1 cellular context compared by ENCODE assay signal in the genomic region with DNA sequence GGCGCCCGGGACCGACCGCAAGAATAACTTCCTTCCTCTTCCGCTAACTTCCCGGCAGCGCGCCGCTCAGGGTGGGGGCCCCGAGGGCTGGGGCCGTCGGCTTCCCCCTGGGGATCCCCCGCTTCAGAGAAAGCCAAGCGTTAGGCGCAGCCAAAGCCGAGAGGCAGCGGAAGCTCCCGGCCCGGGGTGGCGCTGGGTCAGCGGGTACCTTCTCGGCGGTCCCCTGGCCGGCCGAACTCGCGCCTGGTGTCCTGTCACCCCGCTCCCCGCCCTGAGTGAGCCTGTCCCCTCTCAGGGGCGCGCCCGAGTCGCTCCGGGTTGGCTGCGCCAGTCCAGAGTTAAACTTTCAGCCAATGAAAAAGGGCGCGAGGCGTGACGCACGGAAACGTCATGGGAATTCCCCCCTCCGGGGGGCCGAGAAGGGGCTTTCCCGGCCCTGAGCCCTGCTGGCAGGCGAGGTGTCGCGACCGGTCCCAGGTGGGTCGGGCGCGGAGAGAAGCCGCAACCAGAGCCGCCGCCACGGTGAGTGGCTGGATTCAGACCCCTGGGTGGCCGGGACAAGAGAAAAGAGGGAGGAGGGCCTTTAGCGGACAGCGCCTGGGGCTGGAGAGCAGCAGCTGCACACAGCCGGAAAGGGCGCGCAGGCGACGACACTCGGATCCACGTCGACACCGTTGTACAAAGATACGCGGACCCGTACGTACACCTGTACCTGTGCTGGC.
TF ChIP-seq lines count a peak whose summit lies in the region.

No MANE protein-coding gene starts in this region.

TF ChIP-seq in HepG2, 621 proteins besides CTCF, POLR2A, EP300 and RAD21 (continued from another document and continues in another):
- TF ChIP-seq, protein P1, sequence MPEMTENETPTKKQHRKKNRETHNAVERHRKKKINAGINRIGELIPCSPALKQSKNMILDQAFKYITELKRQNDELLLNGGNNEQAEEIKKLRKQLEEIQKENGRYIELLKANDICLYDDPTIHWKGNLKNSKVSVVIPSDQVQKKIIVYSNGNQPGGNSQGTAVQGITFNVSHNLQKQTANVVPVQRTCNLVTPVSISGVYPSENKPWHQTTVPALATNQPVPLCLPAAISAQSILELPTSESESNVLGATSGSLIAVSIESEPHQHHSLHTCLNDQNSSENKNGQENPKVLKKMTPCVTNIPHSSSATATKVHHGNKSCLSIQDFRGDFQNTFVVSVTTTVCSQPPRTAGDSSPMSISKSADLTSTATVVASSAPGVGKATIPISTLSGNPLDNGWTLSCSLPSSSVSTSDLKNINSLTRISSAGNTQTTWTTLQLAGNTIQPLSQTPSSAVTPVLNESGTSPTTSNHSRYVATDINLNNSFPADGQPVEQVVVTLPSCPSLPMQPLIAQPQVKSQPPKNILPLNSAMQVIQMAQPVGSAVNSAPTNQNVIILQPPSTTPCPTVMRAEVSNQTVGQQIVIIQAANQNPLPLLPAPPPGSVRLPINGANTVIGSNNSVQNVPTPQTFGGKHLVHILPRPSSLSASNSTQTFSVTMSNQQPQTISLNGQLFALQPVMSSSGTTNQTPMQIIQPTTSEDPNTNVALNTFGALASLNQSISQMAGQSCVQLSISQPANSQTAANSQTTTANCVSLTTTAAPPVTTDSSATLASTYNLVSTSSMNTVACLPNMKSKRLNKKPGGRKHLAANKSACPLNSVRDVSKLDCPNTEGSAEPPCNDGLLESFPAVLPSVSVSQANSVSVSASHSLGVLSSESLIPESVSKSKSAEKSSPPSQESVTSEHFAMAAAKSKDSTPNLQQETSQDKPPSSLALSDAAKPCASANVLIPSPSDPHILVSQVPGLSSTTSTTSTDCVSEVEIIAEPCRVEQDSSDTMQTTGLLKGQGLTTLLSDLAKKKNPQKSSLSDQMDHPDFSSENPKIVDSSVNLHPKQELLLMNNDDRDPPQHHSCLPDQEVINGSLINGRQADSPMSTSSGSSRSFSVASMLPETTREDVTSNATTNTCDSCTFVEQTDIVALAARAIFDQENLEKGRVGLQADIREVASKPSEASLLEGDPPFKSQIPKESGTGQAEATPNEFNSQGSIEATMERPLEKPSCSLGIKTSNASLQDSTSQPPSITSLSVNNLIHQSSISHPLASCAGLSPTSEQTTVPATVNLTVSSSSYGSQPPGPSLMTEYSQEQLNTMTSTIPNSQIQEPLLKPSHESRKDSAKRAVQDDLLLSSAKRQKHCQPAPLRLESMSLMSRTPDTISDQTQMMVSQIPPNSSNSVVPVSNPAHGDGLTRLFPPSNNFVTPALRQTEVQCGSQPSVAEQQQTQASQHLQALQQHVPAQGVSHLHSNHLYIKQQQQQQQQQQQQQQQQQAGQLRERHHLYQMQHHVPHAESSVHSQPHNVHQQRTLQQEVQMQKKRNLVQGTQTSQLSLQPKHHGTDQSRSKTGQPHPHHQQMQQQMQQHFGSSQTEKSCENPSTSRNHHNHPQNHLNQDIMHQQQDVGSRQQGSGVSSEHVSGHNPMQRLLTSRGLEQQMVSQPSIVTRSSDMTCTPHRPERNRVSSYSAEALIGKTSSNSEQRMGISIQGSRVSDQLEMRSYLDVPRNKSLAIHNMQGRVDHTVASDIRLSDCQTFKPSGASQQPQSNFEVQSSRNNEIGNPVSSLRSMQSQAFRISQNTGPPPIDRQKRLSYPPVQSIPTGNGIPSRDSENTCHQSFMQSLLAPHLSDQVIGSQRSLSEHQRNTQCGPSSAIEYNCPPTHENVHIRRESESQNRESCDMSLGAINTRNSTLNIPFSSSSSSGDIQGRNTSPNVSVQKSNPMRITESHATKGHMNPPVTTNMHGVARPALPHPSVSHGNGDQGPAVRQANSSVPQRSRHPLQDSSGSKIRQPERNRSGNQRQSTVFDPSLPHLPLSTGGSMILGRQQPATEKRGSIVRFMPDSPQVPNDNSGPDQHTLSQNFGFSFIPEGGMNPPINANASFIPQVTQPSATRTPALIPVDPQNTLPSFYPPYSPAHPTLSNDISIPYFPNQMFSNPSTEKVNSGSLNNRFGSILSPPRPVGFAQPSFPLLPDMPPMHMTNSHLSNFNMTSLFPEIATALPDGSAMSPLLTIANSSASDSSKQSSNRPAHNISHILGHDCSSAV (CRISPR knock-in tag; IDR thresholded peaks at IDR 0.05; ENCODE audit: borderline replicate concordance): no peak
- TF ChIP-seq, protein P2, sequence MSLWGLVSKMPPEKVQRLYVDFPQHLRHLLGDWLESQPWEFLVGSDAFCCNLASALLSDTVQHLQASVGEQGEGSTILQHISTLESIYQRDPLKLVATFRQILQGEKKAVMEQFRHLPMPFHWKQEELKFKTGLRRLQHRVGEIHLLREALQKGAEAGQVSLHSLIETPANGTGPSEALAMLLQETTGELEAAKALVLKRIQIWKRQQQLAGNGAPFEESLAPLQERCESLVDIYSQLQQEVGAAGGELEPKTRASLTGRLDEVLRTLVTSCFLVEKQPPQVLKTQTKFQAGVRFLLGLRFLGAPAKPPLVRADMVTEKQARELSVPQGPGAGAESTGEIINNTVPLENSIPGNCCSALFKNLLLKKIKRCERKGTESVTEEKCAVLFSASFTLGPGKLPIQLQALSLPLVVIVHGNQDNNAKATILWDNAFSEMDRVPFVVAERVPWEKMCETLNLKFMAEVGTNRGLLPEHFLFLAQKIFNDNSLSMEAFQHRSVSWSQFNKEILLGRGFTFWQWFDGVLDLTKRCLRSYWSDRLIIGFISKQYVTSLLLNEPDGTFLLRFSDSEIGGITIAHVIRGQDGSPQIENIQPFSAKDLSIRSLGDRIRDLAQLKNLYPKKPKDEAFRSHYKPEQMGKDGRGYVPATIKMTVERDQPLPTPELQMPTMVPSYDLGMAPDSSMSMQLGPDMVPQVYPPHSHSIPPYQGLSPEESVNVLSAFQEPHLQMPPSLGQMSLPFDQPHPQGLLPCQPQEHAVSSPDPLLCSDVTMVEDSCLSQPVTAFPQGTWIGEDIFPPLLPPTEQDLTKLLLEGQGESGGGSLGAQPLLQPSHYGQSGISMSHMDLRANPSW (CRISPR knock-in tag; IDR thresholded peaks at IDR 0.05; ENCODE audit: borderline replicate concordance): peak; percentile 48; the same call in 1 of the 2 replicates
- TF ChIP-seq DR1 (CRISPR knock-in tag; IDR thresholded peaks at IDR 0.05): 0 out of 2 replicates have a peak, but pooled peaks have one; percentile 23
- 0 out of 2 replicates have a peak, but pooled peaks have one; percentile 80 for TF ChIP-seq ZNF558 (CRISPR knock-in tag; IDR thresholded peaks at IDR 0.05; ENCODE audit: borderline replicate concordance)
- TF ChIP-seq, protein P3, sequence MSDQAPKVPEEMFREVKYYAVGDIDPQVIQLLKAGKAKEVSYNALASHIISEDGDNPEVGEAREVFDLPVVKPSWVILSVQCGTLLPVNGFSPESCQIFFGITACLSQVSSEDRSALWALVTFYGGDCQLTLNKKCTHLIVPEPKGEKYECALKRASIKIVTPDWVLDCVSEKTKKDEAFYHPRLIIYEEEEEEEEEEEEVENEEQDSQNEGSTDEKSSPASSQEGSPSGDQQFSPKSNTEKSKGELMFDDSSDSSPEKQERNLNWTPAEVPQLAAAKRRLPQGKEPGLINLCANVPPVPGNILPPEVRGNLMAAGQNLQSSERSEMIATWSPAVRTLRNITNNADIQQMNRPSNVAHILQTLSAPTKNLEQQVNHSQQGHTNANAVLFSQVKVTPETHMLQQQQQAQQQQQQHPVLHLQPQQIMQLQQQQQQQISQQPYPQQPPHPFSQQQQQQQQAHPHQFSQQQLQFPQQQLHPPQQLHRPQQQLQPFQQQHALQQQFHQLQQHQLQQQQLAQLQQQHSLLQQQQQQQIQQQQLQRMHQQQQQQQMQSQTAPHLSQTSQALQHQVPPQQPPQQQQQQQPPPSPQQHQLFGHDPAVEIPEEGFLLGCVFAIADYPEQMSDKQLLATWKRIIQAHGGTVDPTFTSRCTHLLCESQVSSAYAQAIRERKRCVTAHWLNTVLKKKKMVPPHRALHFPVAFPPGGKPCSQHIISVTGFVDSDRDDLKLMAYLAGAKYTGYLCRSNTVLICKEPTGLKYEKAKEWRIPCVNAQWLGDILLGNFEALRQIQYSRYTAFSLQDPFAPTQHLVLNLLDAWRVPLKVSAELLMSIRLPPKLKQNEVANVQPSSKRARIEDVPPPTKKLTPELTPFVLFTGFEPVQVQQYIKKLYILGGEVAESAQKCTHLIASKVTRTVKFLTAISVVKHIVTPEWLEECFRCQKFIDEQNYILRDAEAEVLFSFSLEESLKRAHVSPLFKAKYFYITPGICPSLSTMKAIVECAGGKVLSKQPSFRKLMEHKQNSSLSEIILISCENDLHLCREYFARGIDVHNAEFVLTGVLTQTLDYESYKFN (CRISPR knock-in tag; conservative IDR thresholded peaks at IDR 0.05): peak; percentile 27
- peak; percentile 82 for TF ChIP-seq HOXD1 (CRISPR knock-in tag; IDR thresholded peaks at IDR 0.05)
- peak; percentile 20; the same call in 1 of the 2 replicates for TF ChIP-seq HNF4G (IDR thresholded peaks at IDR 0.05; ENCODE audit: borderline replicate concordance, low read depth, low read length)
- no peak for TF ChIP-seq HNF4G (CRISPR knock-in tag; IDR thresholded peaks at IDR 0.05; ENCODE audit: borderline replicate concordance, low read depth)
- TF ChIP-seq ZNF83 (CRISPR knock-in tag; IDR thresholded peaks at IDR 0.05; ENCODE audit: borderline replicate concordance): no peak; the same call in 1 of the 2 replicates
- no peak for TF ChIP-seq KLF13 (CRISPR knock-in tag; IDR thresholded peaks at IDR 0.05)
- no peak for TF ChIP-seq ADNP (CRISPR knock-in tag; IDR thresholded peaks at IDR 0.05)
- no peak for TF ChIP-seq ZNF282 (IDR thresholded peaks at IDR 0.05; ENCODE audit: partially characterized antibody)
- no peak for TF ChIP-seq HOXA7 (CRISPR knock-in tag; IDR thresholded peaks at IDR 0.05)
- TF ChIP-seq, protein P4, sequence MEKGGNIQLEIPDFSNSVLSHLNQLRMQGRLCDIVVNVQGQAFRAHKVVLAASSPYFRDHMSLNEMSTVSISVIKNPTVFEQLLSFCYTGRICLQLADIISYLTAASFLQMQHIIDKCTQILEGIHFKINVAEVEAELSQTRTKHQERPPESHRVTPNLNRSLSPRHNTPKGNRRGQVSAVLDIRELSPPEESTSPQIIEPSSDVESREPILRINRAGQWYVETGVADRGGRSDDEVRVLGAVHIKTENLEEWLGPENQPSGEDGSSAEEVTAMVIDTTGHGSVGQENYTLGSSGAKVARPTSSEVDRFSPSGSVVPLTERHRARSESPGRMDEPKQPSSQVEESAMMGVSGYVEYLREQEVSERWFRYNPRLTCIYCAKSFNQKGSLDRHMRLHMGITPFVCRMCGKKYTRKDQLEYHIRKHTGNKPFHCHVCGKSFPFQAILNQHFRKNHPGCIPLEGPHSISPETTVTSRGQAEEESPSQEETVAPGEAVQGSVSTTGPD (CRISPR knock-in tag; IDR thresholded peaks at IDR 0.05): no peak
- TF ChIP-seq ZNF160 (CRISPR knock-in tag; IDR thresholded peaks at IDR 0.05): no peak
- peak; percentile 68; the same call in 1 of the 2 replicates for TF ChIP-seq ZSCAN21 (CRISPR knock-in tag; IDR thresholded peaks at IDR 0.05; ENCODE audit: borderline replicate concordance)
- no peak; the same call in 1 of the 2 replicates for TF ChIP-seq AHR (CRISPR knock-in tag; IDR thresholded peaks at IDR 0.05)
- TF ChIP-seq, protein P5, sequence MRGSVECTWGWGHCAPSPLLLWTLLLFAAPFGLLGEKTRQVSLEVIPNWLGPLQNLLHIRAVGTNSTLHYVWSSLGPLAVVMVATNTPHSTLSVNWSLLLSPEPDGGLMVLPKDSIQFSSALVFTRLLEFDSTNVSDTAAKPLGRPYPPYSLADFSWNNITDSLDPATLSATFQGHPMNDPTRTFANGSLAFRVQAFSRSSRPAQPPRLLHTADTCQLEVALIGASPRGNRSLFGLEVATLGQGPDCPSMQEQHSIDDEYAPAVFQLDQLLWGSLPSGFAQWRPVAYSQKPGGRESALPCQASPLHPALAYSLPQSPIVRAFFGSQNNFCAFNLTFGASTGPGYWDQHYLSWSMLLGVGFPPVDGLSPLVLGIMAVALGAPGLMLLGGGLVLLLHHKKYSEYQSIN (CRISPR knock-in tag; IDR thresholded peaks at IDR 0.05; ENCODE audit: borderline replicate concordance): no peak
- TF ChIP-seq, protein P6, sequence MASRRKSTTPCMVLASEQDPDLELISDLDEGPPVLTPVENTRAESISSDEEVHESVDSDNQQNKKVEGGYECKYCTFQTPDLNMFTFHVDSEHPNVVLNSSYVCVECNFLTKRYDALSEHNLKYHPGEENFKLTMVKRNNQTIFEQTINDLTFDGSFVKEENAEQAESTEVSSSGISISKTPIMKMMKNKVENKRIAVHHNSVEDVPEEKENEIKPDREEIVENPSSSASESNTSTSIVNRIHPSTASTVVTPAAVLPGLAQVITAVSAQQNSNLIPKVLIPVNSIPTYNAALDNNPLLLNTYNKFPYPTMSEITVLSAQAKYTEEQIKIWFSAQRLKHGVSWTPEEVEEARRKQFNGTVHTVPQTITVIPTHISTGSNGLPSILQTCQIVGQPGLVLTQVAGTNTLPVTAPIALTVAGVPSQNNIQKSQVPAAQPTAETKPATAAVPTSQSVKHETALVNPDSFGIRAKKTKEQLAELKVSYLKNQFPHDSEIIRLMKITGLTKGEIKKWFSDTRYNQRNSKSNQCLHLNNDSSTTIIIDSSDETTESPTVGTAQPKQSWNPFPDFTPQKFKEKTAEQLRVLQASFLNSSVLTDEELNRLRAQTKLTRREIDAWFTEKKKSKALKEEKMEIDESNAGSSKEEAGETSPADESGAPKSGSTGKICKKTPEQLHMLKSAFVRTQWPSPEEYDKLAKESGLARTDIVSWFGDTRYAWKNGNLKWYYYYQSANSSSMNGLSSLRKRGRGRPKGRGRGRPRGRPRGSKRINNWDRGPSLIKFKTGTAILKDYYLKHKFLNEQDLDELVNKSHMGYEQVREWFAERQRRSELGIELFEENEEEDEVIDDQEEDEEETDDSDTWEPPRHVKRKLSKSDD (CRISPR knock-in tag; IDR thresholded peaks at IDR 0.05; ENCODE audit: low read depth): no peak; the same call in 1 of the 2 replicates
- peak; percentile 38; the same call in 1 of the 2 replicates for TF ChIP-seq ZNF709 (CRISPR knock-in tag; IDR thresholded peaks at IDR 0.05)
- peak; percentile 16 for TF ChIP-seq GATAD2A (CRISPR knock-in tag; IDR thresholded peaks at IDR 0.05)
- peak; percentile 61 for TF ChIP-seq ZNF317 (CRISPR knock-in tag; IDR thresholded peaks at IDR 0.05)
- no peak; the same call in 1 of the 2 replicates for TF ChIP-seq ZZZ3 (CRISPR knock-in tag; IDR thresholded peaks at IDR 0.05; ENCODE audit: borderline replicate concordance)
- TF ChIP-seq ARNT (IDR thresholded peaks at IDR 0.05): no peak
- peak; percentile 86 for TF ChIP-seq NAIF1 (CRISPR knock-in tag; IDR thresholded peaks at IDR 0.05; ENCODE audit: borderline replicate concordance)
- peak; percentile 65; the same call in 1 of the 2 replicates for TF ChIP-seq ZNF670 (CRISPR knock-in tag; IDR thresholded peaks at IDR 0.05; ENCODE audit: borderline replicate concordance)
- TF ChIP-seq FOSL2 (CRISPR knock-in tag; IDR thresholded peaks at IDR 0.05): 0 out of 2 replicates have a peak, but pooled peaks have one; percentile 6
- TF ChIP-seq SOX6 (IDR thresholded peaks at IDR 0.05): no peak
- no peak; the same call in none of the 2 replicates for TF ChIP-seq SOX6 (CRISPR knock-in tag; IDR thresholded peaks at IDR 0.05)
- TF ChIP-seq NFIC (IDR thresholded peaks at IDR 0.05; ENCODE audit: low read length): no peak
- TF ChIP-seq, protein P7, sequence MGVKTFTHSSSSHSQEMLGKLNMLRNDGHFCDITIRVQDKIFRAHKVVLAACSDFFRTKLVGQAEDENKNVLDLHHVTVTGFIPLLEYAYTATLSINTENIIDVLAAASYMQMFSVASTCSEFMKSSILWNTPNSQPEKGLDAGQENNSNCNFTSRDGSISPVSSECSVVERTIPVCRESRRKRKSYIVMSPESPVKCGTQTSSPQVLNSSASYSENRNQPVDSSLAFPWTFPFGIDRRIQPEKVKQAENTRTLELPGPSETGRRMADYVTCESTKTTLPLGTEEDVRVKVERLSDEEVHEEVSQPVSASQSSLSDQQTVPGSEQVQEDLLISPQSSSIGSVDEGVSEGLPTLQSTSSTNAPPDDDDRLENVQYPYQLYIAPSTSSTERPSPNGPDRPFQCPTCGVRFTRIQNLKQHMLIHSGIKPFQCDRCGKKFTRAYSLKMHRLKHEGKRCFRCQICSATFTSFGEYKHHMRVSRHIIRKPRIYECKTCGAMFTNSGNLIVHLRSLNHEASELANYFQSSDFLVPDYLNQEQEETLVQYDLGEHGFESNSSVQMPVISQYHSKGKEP (CRISPR knock-in tag; IDR thresholded peaks at IDR 0.05): no peak
- peak; percentile 18; the same call in 1 of the 2 replicates for TF ChIP-seq NRL (CRISPR knock-in tag; IDR thresholded peaks at IDR 0.05; ENCODE audit: borderline replicate concordance)
- no peak for TF ChIP-seq ZNF33A (CRISPR knock-in tag; IDR thresholded peaks at IDR 0.05; ENCODE audit: borderline replicate concordance)
